1 cellular context compared by ENCODE assay signal in the genomic region with DNA sequence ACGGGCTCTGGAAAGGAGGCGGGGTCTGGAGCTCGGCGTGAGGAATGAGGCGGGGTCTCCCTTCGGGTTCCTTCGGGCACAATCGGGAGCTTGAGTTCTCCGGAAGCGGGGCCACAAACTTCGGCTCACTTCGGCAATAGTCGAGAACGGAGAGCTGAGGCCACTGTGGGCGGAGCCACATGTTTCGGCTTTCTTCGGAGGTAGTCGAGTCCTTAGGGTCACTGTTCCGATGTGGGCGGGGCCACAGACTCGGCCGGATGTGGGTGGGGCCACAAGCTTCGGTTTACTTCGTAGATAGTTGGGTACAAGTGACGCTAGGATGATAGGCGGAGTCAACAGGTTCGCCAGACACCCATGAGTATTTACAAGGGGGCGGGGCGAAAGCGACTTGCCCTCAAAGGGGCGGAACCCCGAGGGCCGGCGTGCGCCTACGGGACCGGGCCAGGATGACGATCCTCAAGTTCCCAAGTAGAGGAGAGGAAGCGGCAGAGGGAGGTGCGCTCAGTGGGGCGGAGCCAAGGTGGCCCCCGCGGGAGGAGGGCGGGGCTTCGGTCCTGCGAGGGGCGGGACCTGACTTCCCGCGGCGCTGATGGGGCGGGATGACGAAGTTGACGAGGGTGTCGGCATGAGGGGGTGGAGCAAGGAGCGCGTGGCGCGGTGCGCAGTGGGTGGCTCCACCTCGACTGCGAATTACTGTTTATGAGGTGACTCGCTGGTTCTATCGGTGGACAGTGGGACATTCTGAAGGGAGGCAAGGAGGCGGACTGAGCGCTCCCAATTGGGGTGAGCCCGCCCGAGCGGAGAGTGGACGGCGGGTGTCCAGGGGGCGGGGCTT.
A peak's percentile ranks its signal among the peaks of the same experiment; 100 is the strongest.
TF ChIP-seq lines count a peak whose summit lies in the region.

No MANE protein-coding gene starts in this region.

TF ChIP-seq in endothelial cell of umbilical vein, 7 proteins besides CTCF, POLR2A, EP300 and RAD21:
- peak; percentile 35 for TF ChIP-seq MYC (IDR thresholded peaks at IDR 0.05; ENCODE audit: low read depth, low read length)
- TF ChIP-seq, protein P1, sequence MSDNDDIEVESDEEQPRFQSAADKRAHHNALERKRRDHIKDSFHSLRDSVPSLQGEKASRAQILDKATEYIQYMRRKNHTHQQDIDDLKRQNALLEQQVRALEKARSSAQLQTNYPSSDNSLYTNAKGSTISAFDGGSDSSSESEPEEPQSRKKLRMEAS (IDR thresholded peaks at IDR 0.05; ENCODE audit: insufficient read depth, insufficient read length), result peak; percentile 33
- TF ChIP-seq POLR2AphosphoS5 (IDR thresholded peaks at IDR 0.05; ENCODE audit: insufficient read depth, low read depth, low read length), result peak; percentile 50
- no peak for TF ChIP-seq JUN (IDR thresholded peaks at IDR 0.05; ENCODE audit: borderline replicate concordance, insufficient read depth, insufficient read length, low read depth)
- no peak for TF ChIP-seq GATA2 (IDR thresholded peaks at IDR 0.05; ENCODE audit: insufficient read depth, insufficient read length, low read depth, low read length)
- TF ChIP-seq EZH2 (IDR thresholded peaks at IDR 0.05; ENCODE audit: borderline replicate concordance, low read depth, low read length, severe bottlenecking), result no peak
- no peak for TF ChIP-seq FOS (IDR thresholded peaks at IDR 0.05; ENCODE audit: borderline replicate concordance, insufficient read depth, low read length)
